9 cellular contexts compared by ENCODE assay signal in genomic region chr15:38768970-38769369, GRCh38.
DNase-seq lines count a peak whose midpoint lies in the region; ATAC-seq and TF ChIP-seq lines count a peak whose summit lies in the region.
"Had no signal": no experiment of that assay in that cellular context is flagged by ENCODE, and none has a peak within 500 bp of the region (broad histone marks: within the 10 kb centered on the region; RNA-seq: fewer than 3 reads in every experiment).

No MANE protein-coding gene starts in this region.

- no peaks in the 10 kb centered on the region for H4K20me1 ChIP-seq in OCI-LY7 (ENCODE audit: insufficient read depth, low read length)

- no peaks in the 10 kb centered on the region for H3K36me3 ChIP-seq in OCI-LY7 (ENCODE audit: insufficient read depth, low read length)
- H3K36me3 ChIP-seq in ovary, result no peaks in the 10 kb centered on the region
- H3K36me3 ChIP-seq: vagina had no signal

- H3K4me1 ChIP-seq in OCI-LY7 (ENCODE audit: insufficient read depth, low read length, poor library complexity, severe bottlenecking) (no peaks in the 10 kb centered on the region), ovary (ENCODE audit: insufficient read depth) (no peaks in the 10 kb centered on the region)
- H3K4me1 ChIP-seq: vagina had no signal

- H3K9me2 ChIP-seq in OCI-LY7 (ENCODE audit: insufficient read depth, low read length), result no peaks in the 10 kb centered on the region

- TF ChIP-seq CTCF in OCI-LY7 (conservative IDR thresholded peaks at IDR 0.05; ENCODE audit: low read length), result peak; percentile 37; the same call in 1 of the 2 replicates
- TF ChIP-seq CTCF in epithelial cell of proximal tubule (conservative IDR thresholded peaks at IDR 0.05; ENCODE audit: low read depth, low read length), result peak; percentile 55
- TF ChIP-seq CTCF in ovary (IDR thresholded peaks at IDR 0.05), result no peak

- no peak for TF ChIP-seq EP300 in ovary (IDR thresholded peaks at IDR 0.05)

- no peak overlapping the region for H3K4me3 ChIP-seq in OCI-LY7 (ENCODE audit: low read depth, low read length, poor library complexity, severe bottlenecking)
- no peak overlapping the region for H3K4me3 ChIP-seq in epithelial cell of proximal tubule (ENCODE audit: low read depth, low read length)
- H3K4me3 ChIP-seq in ovary, result no peak overlapping the region
- H3K4me3 ChIP-seq: vagina had no signal

- H3K4me2 ChIP-seq in OCI-LY7 (ENCODE audit: low read length), result no peak overlapping the region

- BruUV-seq in OCI-LY7 (replicated peaks; lab: Mats Ljungman, UMichigan), result no TSS peak

- no peak overlapping the region for H3K27ac ChIP-seq in OCI-LY7 (ENCODE audit: low read depth, low read length, poor library complexity, severe bottlenecking)
- H3K27ac ChIP-seq in ovary, result no peak overlapping the region
- H3K27ac ChIP-seq: vagina had no signal

- POLR2A ChIA-PET in OCI-LY7 (lab: Charles Lee), result no interaction called here

- H3K9me3 ChIP-seq in OCI-LY7 (ENCODE audit: low read length) (no peaks in the 10 kb centered on the region), ovary (no peaks in the 10 kb centered on the region)
- H3K9me3 ChIP-seq: vagina had no signal

- intact Hi-C loops in OCI-LY7 (cut with micrococcal nuclease; ENCODE audit: unreplicated experiment), result loop anchor here (10.0 kb wide), 1 partner anchor 56 kb away; no protein-coding TSS in a partner anchor
- intact Hi-C loops in ovary (cut with DNase I), result no loop called here

- H3K79me2 ChIP-seq in OCI-LY7 (ENCODE audit: insufficient read depth, low read depth, low read length), result no peaks in the 10 kb centered on the region

- H3K27me3 ChIP-seq in ovary, result no peaks in the 10 kb centered on the region
- H3K27me3 ChIP-seq: vagina had no signal

- no peak overlapping the region for H2AFZ ChIP-seq in OCI-LY7 (ENCODE audit: low read length)

- no peak for TF ChIP-seq POLR2A in ovary (IDR thresholded peaks at IDR 0.05)

- no peak for ATAC-seq in GM18519 (IDR thresholded peaks at IDR 0.05; ENCODE audit: low FRiP score, unreplicated experiment)
- no peak for ATAC-seq in HG02763 (IDR thresholded peaks at IDR 0.05; ENCODE audit: unreplicated experiment)
- ATAC-seq in GM18498 (IDR thresholded peaks at IDR 0.05; ENCODE audit: unreplicated experiment), result no peak

- DNase-seq in GM03348 (ENCODE audit: low spot score), result peak; percentile 70
- no peak for DNase-seq in OCI-LY7 (ENCODE audit: low spot score)
- DNase-seq in epithelial cell of proximal tubule (ENCODE audit: low read depth), result no peak
- peak in 4 of 5 donors; percentile 22 to 45 (median 32) for DNase-seq in ovary
- no peak for DNase-seq in NCI-H1105 (lab: John Stamatoyannopoulos, UW)

- WGBS in ovary, 3 donors, result 57 to 61% (median 59%) methylated on average over 6 of the region's 6 CpGs

- CTCF ChIA-PET in OCI-LY7 (lab: Charles Lee; ENCODE audit: unreplicated experiment), result no interaction called here

Comparison
In these comparisons a context has a peak if more than half of its experiments do, and no peak if none do; other contexts are left out.
1. DNase-seq: peak in GM03348 (single experiment) and ovary (4 of 5); none in OCI-LY7 (single experiment), epithelial cell of proximal tubule (single experiment) and NCI-H1105 (single experiment).
2. CTCF ChIP-seq: peak in OCI-LY7 (single experiment) and epithelial cell of proximal tubule (single experiment); none in ovary (0 of 3).